Comparison of ENCODE assay signal across 18 cellular contexts in genomic region chr2:225584821-225585220, GRCh38.
A peak's percentile ranks its signal among the peaks of the same experiment; 100 is the strongest.
DNase-seq lines count a peak whose midpoint lies in the region; TF ChIP-seq lines count a peak whose summit lies in the region.
"Had no signal": no experiment of that assay in that cellular context is flagged by ENCODE, and none has a peak within 500 bp of the region (broad histone marks: within the 10 kb centered on the region; RNA-seq: fewer than 3 reads in every experiment).

No MANE protein-coding gene starts in this region.

- H3K4me1 ChIP-seq in neural progenitor cell, result no peaks in the 10 kb centered on the region
- H3K4me1 ChIP-seq in CD8-positive, alpha-beta memory T cell (ENCODE audit: insufficient read depth, low read length), result no peaks in the 10 kb centered on the region
- H3K4me1 ChIP-seq: left lung had no signal

- H4K20me1 ChIP-seq in neural progenitor cell (ENCODE audit: low read depth), result no peaks in the 10 kb centered on the region

- no peaks in the 10 kb centered on the region for H3K79me2 ChIP-seq in neural progenitor cell (ENCODE audit: low read depth)

- H3K4me1 Mint-ChIP-seq in neural progenitor cell, result no peaks in the 10 kb centered on the region
- H3K4me1 Mint-ChIP-seq in CD8-positive, alpha-beta memory T cell, result no peaks in the 10 kb centered on the region
- H3K4me1 Mint-ChIP-seq: activated naive CD8-positive, alpha-beta T cell treated with anti-CD3 and anti-CD28 coated beads, Interleukin-2, amount 50 U/mL, for 24 hours had no signal

- no peak overlapping the region for H2AFZ ChIP-seq in neural progenitor cell (replicated peaks)

- no peak overlapping the region for H3K27ac Mint-ChIP-seq in neural progenitor cell
- no peak overlapping the region for H3K27ac Mint-ChIP-seq in CD8-positive, alpha-beta memory T cell
- H3K27ac Mint-ChIP-seq: activated naive CD8-positive, alpha-beta T cell treated with anti-CD3 and anti-CD28 coated beads, Interleukin-2, amount 50 U/mL, for 24 hours; nephron had no signal

- no peak for TF ChIP-seq CTCF in neural progenitor cell (IDR thresholded peaks at IDR 0.05)

- H3K27ac ChIP-seq in neural progenitor cell, result no peak overlapping the region
- no peak overlapping the region for H3K27ac ChIP-seq in CD8-positive, alpha-beta memory T cell (ENCODE audit: low read depth, low read length)
- H3K27ac ChIP-seq: left lung had no signal

- DNase-seq in NCI-H345 (lab: John Stamatoyannopoulos, UW) (peak; percentile 23), NCI-H345 treated with DMSO at 0.1 percent for 48 hours (lab: John Stamatoyannopoulos, UW; ENCODE audit: unreplicated experiment) (no peak), NCI-H1092 treated with DMSO at 0.1 percent for 48 hours (lab: John Stamatoyannopoulos, UW) (peak; percentile 25), NCI-H748 treated with DMSO at 0.1 percent for 48 hours (lab: John Stamatoyannopoulos, UW) (peak; percentile 11), neural progenitor cell (ENCODE audit: low spot score) (peak; percentile 3), KG1 (lab: John Stamatoyannopoulos, UW) (no peak), cerebellar cortex (ENCODE audit: low spot score) (no peak)
- DNase-seq in CD8-positive, alpha-beta memory T cell, result no peak
- DNase-seq: ACHN; activated CD4-positive, alpha-beta T cell treated with anti-CD3 and anti-CD28 coated beads for 4 hours; activated CD8-positive, alpha-beta memory T cell treated with anti-CD3 and anti-CD28 coated beads, Interleukin-2, amount 50 U/mL, for 4 hours; activated naive CD8-positive, alpha-beta T cell treated with anti-CD3 and anti-CD28 coated beads, Interleukin-2, amount 50 U/mL, for 24 hours; DND-41; left lung; MV-4-11; NCI-H226 had no signal

- H3K9me3 Mint-ChIP-seq in neural progenitor cell, result no peaks in the 10 kb centered on the region
- H3K9me3 Mint-ChIP-seq in CD8-positive, alpha-beta memory T cell, result no peaks in the 10 kb centered on the region
- H3K9me3 Mint-ChIP-seq: activated naive CD8-positive, alpha-beta T cell treated with anti-CD3 and anti-CD28 coated beads, Interleukin-2, amount 50 U/mL, for 24 hours; brain had no signal

- H3F3A ChIP-seq in neural progenitor cell (ENCODE audit: low read depth), result no peaks in the 10 kb centered on the region

- no peaks in the 10 kb centered on the region for H3K27me3 ChIP-seq in neural progenitor cell
- H3K27me3 ChIP-seq in CD8-positive, alpha-beta memory T cell (ENCODE audit: insufficient read depth, low read length, poor library complexity, severe bottlenecking), result no peaks in the 10 kb centered on the region
- H3K27me3 ChIP-seq: left lung had no signal

- POLR2A ChIA-PET in CD8-positive, alpha-beta memory T cell (lab: Charles Lee), result no interaction called here

- no peak overlapping the region for H3K4me3 ChIP-seq in neural progenitor cell
- H3K4me3 ChIP-seq in CD8-positive, alpha-beta memory T cell (ENCODE audit: low read length), result no peak overlapping the region
- H3K4me3 ChIP-seq: left lung had no signal

- H3K4me3 Mint-ChIP-seq in neural progenitor cell, result no peak overlapping the region
- H3K4me3 Mint-ChIP-seq in CD8-positive, alpha-beta memory T cell, result no peak overlapping the region
- H3K4me3 Mint-ChIP-seq: activated naive CD8-positive, alpha-beta T cell treated with anti-CD3 and anti-CD28 coated beads, Interleukin-2, amount 50 U/mL, for 24 hours; nephron had no signal

- H3K27me3 Mint-ChIP-seq in neural progenitor cell (ENCODE audit: insufficient read depth, low read depth), result peaks cover 3% of the 10 kb centered on the region
- peaks cover 9 to 11% of the 10 kb centered on the region in 2 donors for H3K27me3 Mint-ChIP-seq in CD8-positive, alpha-beta memory T cell

- no peaks in the 10 kb centered on the region for H3K36me3 ChIP-seq in neural progenitor cell
- H3K36me3 ChIP-seq in CD8-positive, alpha-beta memory T cell (ENCODE audit: insufficient read depth, low read length), result no peaks in the 10 kb centered on the region
- H3K36me3 ChIP-seq: left lung had no signal

- H3K9me3 ChIP-seq in neural progenitor cell (ENCODE audit: low read depth), result no peaks in the 10 kb centered on the region
- H3K9me3 ChIP-seq in CD8-positive, alpha-beta memory T cell (ENCODE audit: low read length), result no peaks in the 10 kb centered on the region
- H3K9me3 ChIP-seq: left lung had no signal

- H3K36me3 Mint-ChIP-seq in neural progenitor cell, result no peaks in the 10 kb centered on the region
- no peaks in the 10 kb centered on the region for H3K36me3 Mint-ChIP-seq in CD8-positive, alpha-beta memory T cell

- no peak overlapping the region for H3K9ac ChIP-seq in neural progenitor cell

- CTCF ChIA-PET in CD8-positive, alpha-beta memory T cell (lab: Charles Lee), result no interaction called here

- no peak overlapping the region for H3K4me2 ChIP-seq in neural progenitor cell

Comparison
In these comparisons a context has a peak if more than half of its experiments do, and no peak if none do; other contexts are left out.
1. DNase-seq: peak in NCI-H345 (single experiment), NCI-H1092 treated with DMSO at 0.1 percent for 48 hours (single experiment), NCI-H748 treated with DMSO at 0.1 percent for 48 hours (single experiment) and neural progenitor cell (single experiment); none in NCI-H345 treated with DMSO at 0.1 percent for 48 hours (single experiment), KG1 (single experiment), CD8-positive, alpha-beta memory T cell (0 of 5) and cerebellar cortex (single experiment).